1 cellular context compared by ENCODE assay signal in genomic region chr3:189389346-189389745, GRCh38.
TF ChIP-seq lines count a peak whose summit lies in the region.

No MANE protein-coding gene starts in this region.

TF ChIP-seq in SK-N-SH treated with all-trans-retinoic acid at 6 μM for 48 hours, 23 proteins besides CTCF, POLR2A, EP300 and RAD21 (continued from another document):
- TF ChIP-seq PATZ1 (CRISPR knock-in tag; IDR thresholded peaks at IDR 0.05; ENCODE audit: borderline replicate concordance) (no peak), OSR1 (CRISPR knock-in tag; IDR thresholded peaks at IDR 0.05) (no peak), PPARA (CRISPR knock-in tag; IDR thresholded peaks at IDR 0.05; ENCODE audit: borderline replicate concordance) (no peak), ZNF8 (CRISPR knock-in tag; IDR thresholded peaks at IDR 0.05) (no peak), TCF4 (CRISPR knock-in tag; IDR thresholded peaks at IDR 0.05; ENCODE audit: borderline replicate concordance) (no peak), TOX (CRISPR knock-in tag; IDR thresholded peaks at IDR 0.05; ENCODE audit: borderline replicate concordance) (no peak), POU6F1 (CRISPR knock-in tag; IDR thresholded peaks at IDR 0.05; ENCODE audit: borderline replicate concordance, low read depth) (no peak), GLIS3 (CRISPR knock-in tag; IDR thresholded peaks at IDR 0.05) (no peak), CSDC2 (CRISPR knock-in tag; IDR thresholded peaks at IDR 0.05) (no peak), ZNF565 (CRISPR knock-in tag; conservative IDR thresholded peaks at IDR 0.05; ENCODE audit: low read depth) (no peak), ZNF70 (CRISPR knock-in tag; IDR thresholded peaks at IDR 0.05) (no peak), ARNTL (CRISPR knock-in tag; IDR thresholded peaks at IDR 0.05; ENCODE audit: borderline replicate concordance, low read depth) (no peak), ISL1 (CRISPR knock-in tag; IDR thresholded peaks at IDR 0.05) (no peak)
